ENCODE assay signal across 8 cellular contexts in genomic region chr12:65825573-65826512, GRCh38. TPM values are rescaled to one million over a fixed set of nuclear protein-coding genes. Genes with fewer than 3 reads are reported as not detected.
DNase-seq lines count a peak whose midpoint lies in the region; ATAC-seq and TF ChIP-seq lines count a peak whose summit lies in the region.

No MANE protein-coding gene starts in this region.

- peaks cover 53% of the 10 kb centered on the region for H3K27me3 Mint-ChIP-seq in activated CD8-positive, alpha-beta T cell treated with anti-CD3 and anti-CD28 coated beads for 36 hours
- no peaks in the 10 kb centered on the region for H3K27me3 Mint-ChIP-seq in progenitor cell of endocrine pancreas

- no peaks in the 10 kb centered on the region for H3K9me3 ChIP-seq in GM23248 (ENCODE audit: low read depth)

- intact Hi-C loops in activated CD8-positive, alpha-beta T cell treated with anti-CD3 and anti-CD28 coated beads for 36 hours (cut with micrococcal nuclease), result no loop called here
- intact Hi-C loops in left cardiac atrium (cut with DNase I), result no loop called here

- no peaks in the 10 kb centered on the region for H3K9me2 ChIP-seq in GM23248 (ENCODE audit: insufficient read depth)

- H3K27ac ChIP-seq in GM23248, result peak overlapping the region; percentile 75

- 1% methylated on average over 50 to 80 of the region's 85 CpGs for WGBS in GM23248 (ENCODE audit: low coverage in 1 of 2, low lambda C conversion rate in 2 of 2, missing lambda C conversion rate in 2 of 2), 2 experiments

- H3K4me2 ChIP-seq in GM23248 (ENCODE audit: unreplicated experiment), result peak overlapping the region; percentile 85

- no peak for ATAC-seq in activated CD8-positive, alpha-beta T cell treated with anti-CD3 and anti-CD28 coated beads for 36 hours
- peak; percentile 29 to 30 for ATAC-seq in left cardiac atrium

- CTCF ChIA-PET in AG04449 (lab: Yijun Ruan, JAX), result no interaction called here
- CTCF ChIA-PET in activated CD8-positive, alpha-beta T cell treated with anti-CD3 and anti-CD28 coated beads for 36 hours (lab: Charles Lee), result no interaction called here

- H3K4me1 Mint-ChIP-seq in activated CD8-positive, alpha-beta T cell treated with anti-CD3 and anti-CD28 coated beads for 36 hours (ENCODE audit: low read depth), result peaks cover 20% of the 10 kb centered on the region
- peaks cover 37% of the 10 kb centered on the region for H3K4me1 Mint-ChIP-seq in progenitor cell of endocrine pancreas (ENCODE audit: low read depth)

- no peaks in the 10 kb centered on the region for H3K27me3 ChIP-seq in GM23248 (replicated peaks; ENCODE audit: insufficient read depth)

- H2AFZ ChIP-seq in GM23248, result peak overlapping the region; percentile 12; the same call in 1 of the 2 replicates

- peak overlapping the region; percentile 77 for H3K4me3 ChIP-seq in AG04449 (ENCODE audit: low read depth, low read length)
- peak overlapping the region; percentile 91 for H3K4me3 ChIP-seq in GM23248

- no peak for DNase-seq in AG04449 (ENCODE audit: low read depth, low spot score)
- DNase-seq in GM23248, result peak; percentile 74
- DNase-seq in activated CD8-positive, alpha-beta T cell treated with anti-CD3 and anti-CD28 coated beads for 36 hours, result peak; percentile 11
- peak; percentile 28 for DNase-seq in left cardiac atrium
- DNase-seq in progenitor cell of endocrine pancreas (ENCODE audit: low spot score, unreplicated experiment), result peak; percentile 37
- DNase-seq in NCI-H2081 (lab: John Stamatoyannopoulos, UW), result no peak
- DNase-seq in NCI-H2171 treated with DMSO at 0.1 percent for 48 hours (lab: John Stamatoyannopoulos, UW), result no peak
- no peak for DNase-seq in inferior parietal cortex (ENCODE audit: extremely low spot score)

- no peak overlapping the region for H3K27ac Mint-ChIP-seq in activated CD8-positive, alpha-beta T cell treated with anti-CD3 and anti-CD28 coated beads for 36 hours
- peak overlapping the region; percentile 95 for H3K27ac Mint-ChIP-seq in progenitor cell of endocrine pancreas

- TF ChIP-seq CTCF in AG04449 (IDR thresholded peaks at IDR 0.05; ENCODE audit: insufficient read depth, low read length, missing control alignments) (no peak), progenitor cell of endocrine pancreas (IDR thresholded peaks at IDR 0.05; ENCODE audit: unreplicated experiment) (peak; percentile 26)
- TF ChIP-seq CTCF in activated CD8-positive, alpha-beta T cell treated with anti-CD3 and anti-CD28 coated beads for 36 hours (IDR thresholded peaks at IDR 0.05), result no peak

- no peaks in the 10 kb centered on the region for H3K36me3 Mint-ChIP-seq in activated CD8-positive, alpha-beta T cell treated with anti-CD3 and anti-CD28 coated beads for 36 hours (ENCODE audit: low read depth)
- H3K36me3 Mint-ChIP-seq in progenitor cell of endocrine pancreas (ENCODE audit: insufficient read depth), result peaks cover 5% of the 10 kb centered on the region

- no peak overlapping the region for H3K4me3 Mint-ChIP-seq in activated CD8-positive, alpha-beta T cell treated with anti-CD3 and anti-CD28 coated beads for 36 hours
- peak overlapping the region; percentile 85 for H3K4me3 Mint-ChIP-seq in progenitor cell of endocrine pancreas (ENCODE audit: low read depth)

- POLR2A ChIA-PET in AG04449 (lab: Yijun Ruan, JAX), result interaction anchor here (0.6 to 2.0 kb wide), 4 partner anchors 66 to 223 kb away, joined by 4 to 7 read pairs (median 4); no protein-coding TSS in a partner anchor
- POLR2A ChIA-PET in activated CD8-positive, alpha-beta T cell treated with anti-CD3 and anti-CD28 coated beads for 36 hours (lab: Charles Lee), result no interaction called here

- H3K9me3 Mint-ChIP-seq in activated CD8-positive, alpha-beta T cell treated with anti-CD3 and anti-CD28 coated beads for 36 hours, result peaks cover 2% of the 10 kb centered on the region
- H3K9me3 Mint-ChIP-seq in progenitor cell of endocrine pancreas (ENCODE audit: low read depth), result no peaks in the 10 kb centered on the region

- no peaks in the 10 kb centered on the region for H4K20me1 ChIP-seq in GM23248 (ENCODE audit: insufficient read depth)

- H3K9ac ChIP-seq in GM23248, result peak overlapping the region; percentile 86

- peaks cover 54% of the 10 kb centered on the region for H3K4me1 ChIP-seq in GM23248 (ENCODE audit: insufficient read depth)

- in situ Hi-C loops in GM23248 (cut with MboI), result no loop called here

- H3F3A ChIP-seq in GM23248 (ENCODE audit: insufficient read depth), result peaks cover 55% of the 10 kb centered on the region

- peaks cover 70% of the 10 kb centered on the region for H3K79me2 ChIP-seq in GM23248 (ENCODE audit: insufficient read depth)

- 0 out of 2 replicates have a peak, but pooled peaks cover 11% of the 10 kb centered on the region for H3K36me3 ChIP-seq in GM23248 (ENCODE audit: low read depth)

RNA-seq across cellular contexts. Expression of gene HMGA2, which starts 1.6 kb away (rescaled TPM):
- total RNA-seq in GM23248 (2014; rRNA removed; shearing (Covaris generic)), result 16.6 and 26.7 TPM in 2 replicates
- 6.4 and 7.8 TPM in 2 replicates for polyA plus RNA-seq in GM23248 (2016; fragmentation: Nextera tagmentation; extraction: Ambion mirVana)
- not detected for total RNA-seq in activated CD8-positive, alpha-beta T cell treated with anti-CD3 and anti-CD28 coated beads for 36 hours
- under 1 TPM in 1 of 2 donors, not detected in 1; 0.18 TPM for total RNA-seq in left cardiac atrium
- 213 and 220 TPM in 2 replicates for total RNA-seq in progenitor cell of endocrine pancreas

Comparison
In these comparisons a context has a peak if more than half of its experiments do, and no peak if none do; other contexts are left out.
1. DNase-seq: peak in GM23248 (single experiment), activated CD8-positive, alpha-beta T cell treated with anti-CD3 and anti-CD28 coated beads for 36 hours (single experiment), left cardiac atrium (single experiment) and progenitor cell of endocrine pancreas (single experiment); none in AG04449 (single experiment), NCI-H2081 (0 of 2), NCI-H2171 treated with DMSO at 0.1 percent for 48 hours (single experiment) and inferior parietal cortex (single experiment).
2. RNA of gene HMGA2, which starts 1.6 kb away (total RNA-seq): 213 to 220 TPM in progenitor cell of endocrine pancreas and 16.6 to 26.7 TPM in GM23248; 0.18 TPM in left cardiac atrium and not detected in activated CD8-positive, alpha-beta T cell treated with anti-CD3 and anti-CD28 coated beads for 36 hours; every median in the first group is over 10 times any median in the second.